8 cellular contexts compared by ENCODE assay signal in genomic region chr7:106367018-106367420, GRCh38.
DNase-seq lines count a peak whose midpoint lies in the region; ATAC-seq and TF ChIP-seq lines count a peak whose summit lies in the region.

No MANE protein-coding gene starts in this region.

- no TSS peak for BruUV-seq in A673 (replicated peaks; lab: Mats Ljungman, UMichigan)

- intact Hi-C loops in A673 (cut with micrococcal nuclease; ENCODE audit: unreplicated experiment) = loop anchor here (5.0 kb wide), 1 partner anchor 190 kb away; no protein-coding TSS in a partner anchor
- intact Hi-C loops in esophagus muscularis mucosa (cut with DNase I) = no loop called here

- H3K27ac ChIP-seq in A673 (ENCODE audit: low read depth, low read length, poor library complexity, severe bottlenecking) = no peak overlapping the region
- H3K27ac ChIP-seq in esophagus muscularis mucosa (replicated peaks in 1 of 4) = no peak overlapping the region

- H3K36me3 ChIP-seq in A673 (ENCODE audit: insufficient read depth, low read length, poor library complexity, severe bottlenecking) (no peaks in the 10 kb centered on the region), esophagus muscularis mucosa (no peaks in the 10 kb centered on the region)

- no peak for TF ChIP-seq EP300 in esophagus muscularis mucosa (IDR thresholded peaks at IDR 0.05)

- H3K27me3 ChIP-seq in A673 (replicated peaks; ENCODE audit: insufficient read depth, low read depth, low read length, poor library complexity) (no peaks in the 10 kb centered on the region), esophagus muscularis mucosa (no peaks in the 10 kb centered on the region)

- POLR2A ChIA-PET in A673 (lab: Charles Lee; ENCODE audit: low non-redundant PET) = no interaction called here

- H3K4me3 ChIP-seq in A673 (ENCODE audit: low read depth, low read length, poor library complexity, severe bottlenecking) = no peak overlapping the region
- no peak overlapping the region for H3K4me3 ChIP-seq in GM12865 (ENCODE audit: low read depth, low read length)
- no peak overlapping the region for H3K4me3 ChIP-seq in fibroblast of mammary gland (ENCODE audit: control insufficient read depth, low read depth, low read length)
- H3K4me3 ChIP-seq in esophagus muscularis mucosa = no peak overlapping the region

- CTCF ChIA-PET in A673 (lab: Charles Lee) = interaction anchor here (1.3 to 1.4 kb wide), 2 partner anchors 95 to 190 kb away, joined by 3 read pairs; no protein-coding TSS in a partner anchor

- TF ChIP-seq POLR2A in esophagus muscularis mucosa (IDR thresholded peaks at IDR 0.05; ENCODE audit: low read depth) = no peak

- ATAC-seq in HG02678 (IDR thresholded peaks at IDR 0.05; ENCODE audit: unreplicated experiment) = no peak

- WGBS in esophagus muscularis mucosa = 76% methylated on average over 3 of the region's 3 CpGs

- H3K4me1 ChIP-seq in A673 (ENCODE audit: insufficient read depth, low read length, poor library complexity, severe bottlenecking) (no peaks in the 10 kb centered on the region), esophagus muscularis mucosa (peaks cover 0 to 5% (median 0%) of the 10 kb centered on the region in 4 donors)

- peak; percentile 62 for TF ChIP-seq CTCF in A673 (conservative IDR thresholded peaks at IDR 0.05; ENCODE audit: low read depth, low read length)
- TF ChIP-seq CTCF in GM12865 (IDR thresholded peaks at IDR 0.05; ENCODE audit: insufficient read depth, low read depth, low read length, missing control alignments) = peak; percentile 32
- TF ChIP-seq CTCF in fibroblast of mammary gland (conservative IDR thresholded peaks at IDR 0.05; ENCODE audit: control insufficient read depth, insufficient read depth, low read depth, low read length) = peak; percentile 50
- TF ChIP-seq CTCF in esophagus muscularis mucosa (IDR thresholded peaks at IDR 0.05) = no peak

- DNase-seq in A673 (ENCODE audit: low spot score) = peak; percentile 61
- DNase-seq in GM12865 (ENCODE audit: low read depth) = peak; percentile 36
- peak; percentile 82 for DNase-seq in OCI-M1 (lab: John Stamatoyannopoulos, UW)
- DNase-seq in fibroblast of mammary gland (ENCODE audit: low read depth) = peak; percentile 52
- no peak for DNase-seq in LoVo (ENCODE audit: low spot score)
- DNase-seq in esophagus muscularis mucosa (ENCODE audit: extremely low spot score) = no peak
- DNase-seq in NCI-H446 treated with DMSO at 0.1 percent for 48 hours (lab: John Stamatoyannopoulos, UW) = no peak

- no peaks in the 10 kb centered on the region for H3K9me3 ChIP-seq in A673 (ENCODE audit: low read depth, low read length, poor library complexity, severe bottlenecking)
- H3K9me3 ChIP-seq in esophagus muscularis mucosa = no peaks in the 10 kb centered on the region

Comparison
In these comparisons a context has a peak if more than half of its experiments do, and no peak if none do; other contexts are left out.
1. DNase-seq: peak in A673 (single experiment), GM12865 (single experiment), OCI-M1 (single experiment) and fibroblast of mammary gland (single experiment); none in LoVo (single experiment), esophagus muscularis mucosa (single experiment) and NCI-H446 treated with DMSO at 0.1 percent for 48 hours (single experiment).
2. CTCF ChIP-seq: peak in A673 (single experiment), GM12865 (single experiment) and fibroblast of mammary gland (single experiment); none in esophagus muscularis mucosa (0 of 3).